1 cellular context compared by ENCODE assay signal in the genomic region with DNA sequence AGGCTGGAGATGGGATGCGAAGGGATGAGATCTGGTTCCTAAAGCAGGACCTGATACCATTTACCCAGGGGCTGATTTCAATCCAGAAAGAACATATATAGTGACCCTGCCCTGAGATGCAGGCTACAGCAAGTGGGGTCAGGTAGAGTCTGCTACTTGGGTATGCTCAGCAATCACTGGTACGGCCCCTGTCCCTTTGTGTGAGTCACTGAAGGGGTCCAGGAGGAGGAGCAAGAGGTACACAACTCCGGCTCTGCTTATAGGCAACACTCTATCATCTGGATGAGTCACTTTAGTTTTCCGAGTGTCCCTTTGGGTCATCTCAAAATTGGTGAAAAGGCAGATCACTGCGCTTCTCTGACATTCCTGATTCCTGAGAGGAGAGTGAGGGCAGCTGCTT.
TF ChIP-seq lines count a peak whose summit lies in the region.

No MANE protein-coding gene starts in this region.

TF ChIP-seq in WTC11, 78 proteins besides CTCF, POLR2A, EP300 and RAD21 (continued from another document):
- TF ChIP-seq, protein P1, sequence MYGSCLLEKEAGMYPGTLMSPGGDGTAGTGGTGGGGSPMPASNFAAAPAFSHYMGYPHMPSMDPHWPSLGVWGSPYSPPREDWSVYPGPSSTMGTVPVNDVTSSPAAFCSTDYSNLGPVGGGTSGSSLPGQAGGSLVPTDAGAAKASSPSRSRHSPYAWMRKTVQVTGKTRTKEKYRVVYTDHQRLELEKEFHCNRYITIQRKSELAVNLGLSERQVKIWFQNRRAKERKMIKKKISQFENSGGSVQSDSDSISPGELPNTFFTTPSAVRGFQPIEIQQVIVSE (CRISPR knock-in tag; IDR thresholded peaks at IDR 0.05; ENCODE audit: borderline replicate concordance) = no peak
- TF ChIP-seq CBFB (CRISPR knock-in tag; IDR thresholded peaks at IDR 0.05; ENCODE audit: low read depth) (no peak), ETV6 (CRISPR knock-in tag; IDR thresholded peaks at IDR 0.05) (no peak), FOXJ3 (CRISPR knock-in tag; IDR thresholded peaks at IDR 0.05; ENCODE audit: borderline replicate concordance) (no peak)
TF ChIP-seq in WTC11: peak in this region for 0.
